Comparison of ENCODE assay signal across 11 cellular contexts in the genomic region with DNA sequence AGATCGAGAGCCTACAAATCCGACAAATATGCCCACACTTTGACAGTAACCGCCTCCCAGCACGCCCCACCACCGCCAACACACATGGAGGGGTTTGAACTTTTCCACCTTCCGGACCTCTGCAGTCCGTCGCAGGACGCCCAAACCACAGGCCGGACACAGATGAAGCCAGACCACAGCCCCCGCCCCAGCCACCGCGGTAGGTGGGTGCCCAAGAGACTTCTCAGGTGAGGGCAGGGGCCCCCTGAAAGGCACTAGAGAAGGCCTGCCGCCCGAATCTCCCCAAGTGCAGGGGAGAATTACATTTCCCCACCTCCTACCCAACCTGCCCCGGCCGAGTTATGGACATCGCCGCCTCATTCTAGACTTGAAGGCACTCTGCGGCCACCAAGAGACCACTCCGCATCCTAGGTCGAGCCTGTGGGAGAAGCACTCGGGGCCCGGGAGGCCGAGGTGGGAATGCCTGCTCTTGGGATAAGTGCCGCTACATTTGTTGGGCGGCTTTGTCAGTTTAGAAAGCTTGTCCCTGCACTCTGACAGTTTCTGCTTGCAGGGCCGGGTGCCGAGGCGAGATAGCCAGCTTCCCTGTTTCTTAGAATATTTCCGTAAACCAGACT. TPM values are rescaled to one million over a fixed set of nuclear protein-coding genes. Genes with fewer than 3 reads are reported as not detected.
A peak's percentile ranks its signal among the peaks of the same experiment; 100 is the strongest.
DNase-seq lines count a peak whose midpoint lies in the region; ATAC-seq and TF ChIP-seq lines count a peak whose summit lies in the region.
"Had no signal": no experiment of that assay in that cellular context is flagged by ENCODE, and none has a peak within 500 bp of the region (broad histone marks: within the 10 kb centered on the region; RNA-seq: fewer than 3 reads in every experiment).

No MANE protein-coding gene starts in this region.

- H3K27ac Mint-ChIP-seq in CD8-positive, alpha-beta T cell = no peak overlapping the region
- no peak overlapping the region for H3K27ac Mint-ChIP-seq in effector memory CD8-positive, alpha-beta T cell
- H3K27ac Mint-ChIP-seq in nephron = peak overlapping the region in 1 of 3 experiments; percentile 44

- H3K4me1 ChIP-seq in CD8-positive, alpha-beta T cell (ENCODE audit: insufficient read depth, low read length) = peaks cover 29% of the 10 kb centered on the region
- H3K4me1 ChIP-seq in HUES6 (ENCODE audit: control insufficient read depth, insufficient read depth, low read length) = peaks cover 28% of the 10 kb centered on the region

- H3K4me1 Mint-ChIP-seq in CD8-positive, alpha-beta T cell (ENCODE audit: low read depth) = peaks cover 28% of the 10 kb centered on the region
- H3K4me1 Mint-ChIP-seq in effector memory CD8-positive, alpha-beta T cell (ENCODE audit: low read depth in 2 of 2) = peaks cover 12 to 17% of the 10 kb centered on the region in 2 donors
- peaks cover 23% of the 10 kb centered on the region for H3K4me1 Mint-ChIP-seq in nephron

- peaks cover 74% of the 10 kb centered on the region for H3K27me3 Mint-ChIP-seq in CD8-positive, alpha-beta T cell (ENCODE audit: low read depth)
- peaks cover 58 to 95% of the 10 kb centered on the region in 2 donors for H3K27me3 Mint-ChIP-seq in effector memory CD8-positive, alpha-beta T cell
- H3K27me3 Mint-ChIP-seq in nephron (ENCODE audit: low read depth) = peaks cover 100% of the 10 kb centered on the region

- intact Hi-C loops in CD8-positive, alpha-beta T cell (cut with DNase I, micrococcal nuclease) = loop anchor here in 1 of 2 experiments (10.0 kb wide), 3 partner anchors 616 to 816 kb away; no protein-coding TSS in a partner anchor

- peak overlapping the region; percentile 17 for H3K9ac ChIP-seq in HUES6 (ENCODE audit: low read length)

- no peaks in the 10 kb centered on the region for H3K36me3 Mint-ChIP-seq in CD8-positive, alpha-beta T cell
- no peaks in the 10 kb centered on the region for H3K36me3 Mint-ChIP-seq in effector memory CD8-positive, alpha-beta T cell (ENCODE audit: insufficient read depth)
- H3K36me3 Mint-ChIP-seq in nephron (ENCODE audit: low read depth) = no peaks in the 10 kb centered on the region

- H3K4me3 ChIP-seq in CD8-positive, alpha-beta T cell (ENCODE audit: low read depth, low read length) = peak overlapping the region; percentile 49
- peak overlapping the region; percentile 57 for H3K4me3 ChIP-seq in HUES6 (ENCODE audit: low read depth, low read length)

- H3K9me3 Mint-ChIP-seq in CD8-positive, alpha-beta T cell = peaks cover 4% of the 10 kb centered on the region
- H3K9me3 Mint-ChIP-seq in effector memory CD8-positive, alpha-beta T cell = no peaks in the 10 kb centered on the region
- H3K9me3 Mint-ChIP-seq in nephron = peaks cover 17% of the 10 kb centered on the region

- peak overlapping the region; percentile 77 for H3K4me3 Mint-ChIP-seq in CD8-positive, alpha-beta T cell
- peak overlapping the region; percentile 70 to 78 for H3K4me3 Mint-ChIP-seq in effector memory CD8-positive, alpha-beta T cell
- peak overlapping the region; percentile 77 to 86 (median 81) for H3K4me3 Mint-ChIP-seq in nephron

- H3K36me3 ChIP-seq in CD8-positive, alpha-beta T cell (ENCODE audit: insufficient read depth, low read length) = no peaks in the 10 kb centered on the region
- H3K36me3 ChIP-seq in HUES6 (ENCODE audit: control insufficient read depth, insufficient read depth, low read length) = no peaks in the 10 kb centered on the region

- POLR2A ChIA-PET in CD8-positive, alpha-beta T cell (lab: Charles Lee) = no interaction called here

- TF ChIP-seq CTCF in CD8-positive, alpha-beta T cell (IDR thresholded peaks at IDR 0.05) = no peak
- TF ChIP-seq CTCF in nephron (IDR thresholded peaks at IDR 0.05; ENCODE audit: unreplicated experiment in 3 of 3) = no peak

- H3K27me3 ChIP-seq in CD8-positive, alpha-beta T cell (ENCODE audit: insufficient read depth, low read length) = peaks cover 49% of the 10 kb centered on the region
- H3K27me3 ChIP-seq in HUES6 (ENCODE audit: control insufficient read depth, insufficient read depth, low read length) = peaks cover 100% of the 10 kb centered on the region

- ATAC-seq in CD8-positive, alpha-beta T cell = no peak
- ATAC-seq in effector memory CD8-positive, alpha-beta T cell (replicated peaks) = no peak
- no peak for ATAC-seq in HG03521 (IDR thresholded peaks at IDR 0.05; ENCODE audit: unreplicated experiment)
- ATAC-seq in HG02798 (IDR thresholded peaks at IDR 0.05; ENCODE audit: poor library complexity, unreplicated experiment) = no peak
- ATAC-seq in GM21737 (IDR thresholded peaks at IDR 0.05; ENCODE audit: unreplicated experiment) = no peak

- H3K9me3 ChIP-seq in CD8-positive, alpha-beta T cell (ENCODE audit: low read length) = no peaks in the 10 kb centered on the region
- no peaks in the 10 kb centered on the region for H3K9me3 ChIP-seq in HUES6 (ENCODE audit: control insufficient read depth, insufficient read depth, low read depth, low read length)

- no peak overlapping the region for H3K27ac ChIP-seq in CD8-positive, alpha-beta T cell (ENCODE audit: low read depth, low read length)
- no peak overlapping the region for H3K27ac ChIP-seq in HUES6 (ENCODE audit: low read depth, low read length)

- no peak for DNase-seq in CD8-positive, alpha-beta T cell
- DNase-seq in effector memory CD8-positive, alpha-beta T cell = no peak
- no peak for DNase-seq in GM19238 (ENCODE audit: insufficient read length, low spot score)
- DNase-seq: NCI-H1092 treated with DMSO at 0.1 percent for 48 hours; stimulated activated CD4-positive, alpha-beta T cell treated with anti-CD3 and anti-CD28 coated beads, Interleukin-4, amount 100 ng/mL, for 4 hours had no signal

- CTCF ChIA-PET in CD8-positive, alpha-beta T cell (lab: Charles Lee) = no interaction called here

RNA-seq across cellular contexts. Expression of gene HAND2, which starts 21.5 kb away (rescaled TPM):
- not detected for total RNA-seq in CD8-positive, alpha-beta T cell
- total RNA-seq: lung microvascular endothelial cell had no signal
